In the genomic region with DNA sequence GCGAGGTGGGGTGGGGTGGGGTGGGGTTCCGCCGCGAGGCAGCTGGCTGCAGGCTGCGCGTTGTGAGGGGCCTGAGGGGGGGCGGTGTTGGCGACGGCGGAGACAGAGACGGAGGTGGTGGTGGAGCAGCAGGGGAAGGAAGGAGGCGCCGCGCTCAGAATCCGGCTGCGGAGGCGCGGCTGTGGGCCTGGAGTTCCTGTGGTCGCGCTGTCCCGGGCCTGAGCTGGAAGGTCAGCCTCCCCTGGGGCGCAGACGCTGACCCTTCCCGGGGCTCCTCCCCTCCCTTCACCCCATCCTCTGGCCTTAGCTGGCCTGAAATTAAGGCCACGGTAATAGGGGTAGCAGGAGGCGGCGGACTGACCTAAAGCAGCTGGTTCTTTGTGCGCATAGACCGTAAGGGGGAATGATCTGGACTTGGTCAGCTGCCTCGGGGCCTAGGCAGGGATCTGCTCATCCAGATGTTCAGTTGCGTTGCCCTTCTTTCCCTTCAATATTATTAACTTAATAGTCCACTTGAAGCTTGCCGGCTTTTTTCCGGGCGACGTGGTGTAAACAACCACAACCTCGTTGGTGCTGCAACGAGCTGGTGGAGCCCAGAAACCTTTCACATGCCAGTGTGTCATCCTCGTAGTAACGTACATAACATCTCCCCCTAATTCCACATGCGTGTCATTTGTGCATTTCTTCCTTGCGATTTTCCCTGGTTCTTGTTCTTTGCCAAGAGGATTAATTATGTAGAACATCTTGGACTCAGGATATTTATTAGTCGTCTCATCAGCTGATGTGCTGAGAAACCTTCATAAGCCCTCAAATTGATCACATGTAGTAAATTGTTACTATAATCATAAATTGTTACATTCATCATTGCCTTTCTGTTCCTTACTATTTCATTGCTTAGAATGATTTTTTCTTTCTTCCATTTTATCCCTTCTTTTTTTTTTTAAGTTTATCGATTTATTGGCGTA, we compare ENCODE assay signal across 9 cellular contexts. TPM values are rescaled to one million over a fixed set of nuclear protein-coding genes. Genes with fewer than 3 reads are reported as not detected.
A peak's percentile ranks its signal among the peaks of the same experiment; 100 is the strongest.
DNase-seq lines count a peak whose midpoint lies in the region; ATAC-seq and TF ChIP-seq lines count a peak whose summit lies in the region.
"Had no signal": no experiment of that assay in that cellular context is flagged by ENCODE, and none has a peak within 500 bp of the region (broad histone marks: within the 10 kb centered on the region; RNA-seq: fewer than 3 reads in every experiment).

No MANE protein-coding gene starts in this region.

- H3K27me3 ChIP-seq in BJ (ENCODE audit: control insufficient read depth, insufficient read depth, low read length) = no peaks in the 10 kb centered on the region; the same call in 1 of the 2 replicates
- H3K27me3 ChIP-seq in thymus (ENCODE audit: control insufficient read depth, insufficient read depth) = no peaks in the 10 kb centered on the region

- WGBS in thymus = 5% methylated on average over 44 of the region's 44 CpGs

- H3K36me3 ChIP-seq in BJ (ENCODE audit: control insufficient read depth, insufficient read depth, low read length) = no peaks in the 10 kb centered on the region
- no peaks in the 10 kb centered on the region for H3K36me3 ChIP-seq in thymus (ENCODE audit: control insufficient read depth, insufficient read depth)

- H3K4me3 ChIP-seq in BJ (ENCODE audit: low read depth, low read length) = peak overlapping the region; percentile 91
- H3K4me3 ChIP-seq in thymus (ENCODE audit: low read length) = peak overlapping the region; percentile 80

- POLR2A ChIA-PET in BJ (lab: Charles Lee) = no interaction called here
- POLR2A ChIA-PET in naive thymus-derived CD8-positive, alpha-beta T cell (lab: Charles Lee) = interaction anchor here (0.6 to 4.7 kb wide), 32 partner anchors 10 to 390 kb away, joined by 3 to 51 read pairs (median 5); a partner anchor contains a TSS

- DNase-seq in BJ (ENCODE audit: low read depth) (no peak), GM19238 (ENCODE audit: insufficient read length, low spot score) (peak; percentile 25), NOMO-1 (lab: John Stamatoyannopoulos, UW; ENCODE audit: unreplicated experiment in 2 of 2) (peak; percentile 76 to 80), fibroblast of peridontal ligament (ENCODE audit: extremely low read depth) (peak; percentile 44)
- DNase-seq in activated effector memory CD4-positive, alpha-beta T cell treated with Interleukin-2 at 50 U/mL for 16 hours = peak; percentile 15
- DNase-seq in naive thymus-derived CD8-positive, alpha-beta T cell = peak in 8 of 10 donors; percentile 5 to 63 (median 24)

- CTCF ChIA-PET in BJ (lab: Yijun Ruan, JAX) = interaction anchor here (0.6 to 1.2 kb wide), 3 partner anchors 10 to 198 kb away, joined by 3 to 4 read pairs (median 3); a partner anchor contains a TSS

- peak; percentile 38 for ATAC-seq in HG03280 (IDR thresholded peaks at IDR 0.05; ENCODE audit: unreplicated experiment)
- ATAC-seq in naive thymus-derived CD8-positive, alpha-beta T cell = peak; percentile 81 to 82

- H3K27ac Mint-ChIP-seq in naive thymus-derived CD8-positive, alpha-beta T cell = peak overlapping the region; percentile 98 to 100 (median 99)

- peaks cover 37 to 81% (median 66%) of the 10 kb centered on the region in 4 donors for H3K4me1 Mint-ChIP-seq in naive thymus-derived CD8-positive, alpha-beta T cell

- peaks cover 5% of the 10 kb centered on the region for H3K4me1 ChIP-seq in thymus (ENCODE audit: control insufficient read depth, insufficient read depth, low read length)

- H3K27ac ChIP-seq in thymus (ENCODE audit: low read depth) = peak overlapping the region; percentile 96

- no peaks in the 10 kb centered on the region for H3K9me3 ChIP-seq in thymus (ENCODE audit: control insufficient read depth)

- H3K9me3 Mint-ChIP-seq in naive thymus-derived CD8-positive, alpha-beta T cell = peaks cover 0 to 4% (median 0%) of the 10 kb centered on the region in 9 donors

- H3K4me3 Mint-ChIP-seq in naive thymus-derived CD8-positive, alpha-beta T cell = peak overlapping the region; percentile 90 to 99 (median 96)

- peaks cover 0 to 27% (median 0%) of the 10 kb centered on the region in 3 donors for H3K36me3 Mint-ChIP-seq in naive thymus-derived CD8-positive, alpha-beta T cell

- TF ChIP-seq CTCF in BJ (IDR thresholded peaks at IDR 0.05; ENCODE audit: insufficient read depth, low read depth, low read length) = no peak

- peaks cover 0 to 2% (median 0%) of the 10 kb centered on the region in 5 donors for H3K27me3 Mint-ChIP-seq in naive thymus-derived CD8-positive, alpha-beta T cell

RNA-seq across cellular contexts. Expression of a gene that starts 0.6 kb away (rescaled TPM):
- polyA plus RNA-seq in BJ (2011; rRNA removed) (45.7 and 98.4 TPM in 2 replicates), thymus (39.2 TPM)
- polyA minus RNA-seq in BJ (2011; rRNA and poly(A)+ RNA removed) = 65.0 and 93.6 TPM in 2 replicates
- total RNA-seq in naive thymus-derived CD8-positive, alpha-beta T cell = 100 to 1,000 TPM; 147 to 168 TPM
- 100 to 1,000 TPM; 170 to 226 (median 225) TPM for polyA plus RNA-seq in naive thymus-derived CD8-positive, alpha-beta T cell

RNA-seq across cellular contexts. Expression of a gene that starts 55.9 kb away (rescaled TPM):
- polyA plus RNA-seq in BJ (2011; rRNA removed) (not detected in 2 replicates), thymus (not detected)
- polyA minus RNA-seq in BJ (2011; rRNA and poly(A)+ RNA removed) = not detected in 2 replicates
- not detected for total RNA-seq in naive thymus-derived CD8-positive, alpha-beta T cell
- polyA plus RNA-seq in naive thymus-derived CD8-positive, alpha-beta T cell = not detected
- total RNA-seq: T-helper 1 cell treated with Interleukin-12 subunit alpha and Interleukin-12 subunit beta and Interleukin-4 antibody, amounts not matched to agents 30 ng/mL and 1 ng/mL, for 36 hours had no signal
